ENCODE assay signal across 1 cellular context in the genomic region with DNA sequence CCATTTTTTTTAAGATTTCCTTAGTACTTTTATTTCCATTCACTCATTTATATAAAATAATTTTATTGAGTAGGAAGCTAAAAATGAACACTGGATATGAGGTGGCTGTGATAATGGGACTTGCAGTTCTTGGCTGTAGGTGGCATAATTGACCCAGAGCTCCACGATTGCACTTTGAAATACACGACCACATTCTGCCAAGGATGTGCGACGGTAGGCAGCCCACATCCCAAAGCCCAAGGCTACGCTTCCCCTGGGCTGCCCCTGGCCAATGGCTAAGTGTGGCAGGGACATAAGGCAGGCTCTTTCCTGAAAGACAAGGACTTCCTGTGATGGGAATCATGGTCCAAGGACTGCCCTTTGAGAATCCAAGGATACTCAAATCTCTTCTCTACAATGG.
TF ChIP-seq lines count a peak whose summit lies in the region.

No MANE protein-coding gene starts in this region.

TF ChIP-seq in GM12878, 131 proteins besides CTCF, POLR2A, EP300 and RAD21:
- TF ChIP-seq ZNF217 (IDR thresholded peaks at IDR 0.05) (no peak), SREBF2 (IDR thresholded peaks at IDR 0.05; ENCODE audit: low read length) (no peak), SMC3 (IDR thresholded peaks at IDR 0.05; ENCODE audit: borderline replicate concordance, low read length) (peak; percentile 23; the same call in 1 of the 2 replicates), WRNIP1 (IDR thresholded peaks at IDR 0.05; ENCODE audit: borderline replicate concordance, low read depth, low read length) (no peak), POLR2AphosphoS2 (IDR thresholded peaks at IDR 0.05; ENCODE audit: low read depth, low read length) (no peak)
- TF ChIP-seq, protein P1, sequence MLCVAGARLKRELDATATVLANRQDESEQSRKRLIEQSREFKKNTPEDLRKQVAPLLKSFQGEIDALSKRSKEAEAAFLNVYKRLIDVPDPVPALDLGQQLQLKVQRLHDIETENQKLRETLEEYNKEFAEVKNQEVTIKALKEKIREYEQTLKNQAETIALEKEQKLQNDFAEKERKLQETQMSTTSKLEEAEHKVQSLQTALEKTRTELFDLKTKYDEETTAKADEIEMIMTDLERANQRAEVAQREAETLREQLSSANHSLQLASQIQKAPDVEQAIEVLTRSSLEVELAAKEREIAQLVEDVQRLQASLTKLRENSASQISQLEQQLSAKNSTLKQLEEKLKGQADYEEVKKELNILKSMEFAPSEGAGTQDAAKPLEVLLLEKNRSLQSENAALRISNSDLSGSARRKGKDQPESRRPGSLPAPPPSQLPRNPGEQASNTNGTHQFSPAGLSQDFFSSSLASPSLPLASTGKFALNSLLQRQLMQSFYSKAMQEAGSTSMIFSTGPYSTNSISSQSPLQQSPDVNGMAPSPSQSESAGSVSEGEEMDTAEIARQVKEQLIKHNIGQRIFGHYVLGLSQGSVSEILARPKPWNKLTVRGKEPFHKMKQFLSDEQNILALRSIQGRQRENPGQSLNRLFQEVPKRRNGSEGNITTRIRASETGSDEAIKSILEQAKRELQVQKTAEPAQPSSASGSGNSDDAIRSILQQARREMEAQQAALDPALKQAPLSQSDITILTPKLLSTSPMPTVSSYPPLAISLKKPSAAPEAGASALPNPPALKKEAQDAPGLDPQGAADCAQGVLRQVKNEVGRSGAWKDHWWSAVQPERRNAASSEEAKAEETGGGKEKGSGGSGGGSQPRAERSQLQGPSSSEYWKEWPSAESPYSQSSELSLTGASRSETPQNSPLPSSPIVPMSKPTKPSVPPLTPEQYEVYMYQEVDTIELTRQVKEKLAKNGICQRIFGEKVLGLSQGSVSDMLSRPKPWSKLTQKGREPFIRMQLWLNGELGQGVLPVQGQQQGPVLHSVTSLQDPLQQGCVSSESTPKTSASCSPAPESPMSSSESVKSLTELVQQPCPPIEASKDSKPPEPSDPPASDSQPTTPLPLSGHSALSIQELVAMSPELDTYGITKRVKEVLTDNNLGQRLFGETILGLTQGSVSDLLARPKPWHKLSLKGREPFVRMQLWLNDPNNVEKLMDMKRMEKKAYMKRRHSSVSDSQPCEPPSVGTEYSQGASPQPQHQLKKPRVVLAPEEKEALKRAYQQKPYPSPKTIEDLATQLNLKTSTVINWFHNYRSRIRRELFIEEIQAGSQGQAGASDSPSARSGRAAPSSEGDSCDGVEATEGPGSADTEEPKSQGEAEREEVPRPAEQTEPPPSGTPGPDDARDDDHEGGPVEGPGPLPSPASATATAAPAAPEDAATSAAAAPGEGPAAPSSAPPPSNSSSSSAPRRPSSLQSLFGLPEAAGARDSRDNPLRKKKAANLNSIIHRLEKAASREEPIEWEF (IDR thresholded peaks at IDR 0.05; ENCODE audit: insufficient replicate concordance, low read depth, low read length) = no peak
